Comparison of ENCODE assay signal across 2 cellular contexts in genomic region chr13:25352806-25353205, GRCh38.
TF ChIP-seq lines count a peak whose summit lies in the region.

No MANE protein-coding gene starts in this region.

TF ChIP-seq in GM23338, 12 proteins besides CTCF, POLR2A, EP300 and RAD21:
- TF ChIP-seq NANOG (IDR thresholded peaks at IDR 0.05; ENCODE audit: borderline replicate concordance): no peak
- no peak for TF ChIP-seq CREB1 (CRISPR knock-in tag; IDR thresholded peaks at IDR 0.05; ENCODE audit: low read depth)
- no peak for TF ChIP-seq JUNB (IDR thresholded peaks at IDR 0.05; ENCODE audit: unreplicated experiment)
- TF ChIP-seq EZH2phosphoT487 (IDR thresholded peaks at IDR 0.05; ENCODE audit: unreplicated experiment): no peak
- no peak for TF ChIP-seq EZH2 (IDR thresholded peaks at IDR 0.05; ENCODE audit: low read depth, unreplicated experiment)
- no peak for TF ChIP-seq REST (IDR thresholded peaks at IDR 0.05; ENCODE audit: unreplicated experiment)
- no peak for TF ChIP-seq POLR2AphosphoS5 (IDR thresholded peaks at IDR 0.05; ENCODE audit: low read depth)
- TF ChIP-seq, protein P1, sequence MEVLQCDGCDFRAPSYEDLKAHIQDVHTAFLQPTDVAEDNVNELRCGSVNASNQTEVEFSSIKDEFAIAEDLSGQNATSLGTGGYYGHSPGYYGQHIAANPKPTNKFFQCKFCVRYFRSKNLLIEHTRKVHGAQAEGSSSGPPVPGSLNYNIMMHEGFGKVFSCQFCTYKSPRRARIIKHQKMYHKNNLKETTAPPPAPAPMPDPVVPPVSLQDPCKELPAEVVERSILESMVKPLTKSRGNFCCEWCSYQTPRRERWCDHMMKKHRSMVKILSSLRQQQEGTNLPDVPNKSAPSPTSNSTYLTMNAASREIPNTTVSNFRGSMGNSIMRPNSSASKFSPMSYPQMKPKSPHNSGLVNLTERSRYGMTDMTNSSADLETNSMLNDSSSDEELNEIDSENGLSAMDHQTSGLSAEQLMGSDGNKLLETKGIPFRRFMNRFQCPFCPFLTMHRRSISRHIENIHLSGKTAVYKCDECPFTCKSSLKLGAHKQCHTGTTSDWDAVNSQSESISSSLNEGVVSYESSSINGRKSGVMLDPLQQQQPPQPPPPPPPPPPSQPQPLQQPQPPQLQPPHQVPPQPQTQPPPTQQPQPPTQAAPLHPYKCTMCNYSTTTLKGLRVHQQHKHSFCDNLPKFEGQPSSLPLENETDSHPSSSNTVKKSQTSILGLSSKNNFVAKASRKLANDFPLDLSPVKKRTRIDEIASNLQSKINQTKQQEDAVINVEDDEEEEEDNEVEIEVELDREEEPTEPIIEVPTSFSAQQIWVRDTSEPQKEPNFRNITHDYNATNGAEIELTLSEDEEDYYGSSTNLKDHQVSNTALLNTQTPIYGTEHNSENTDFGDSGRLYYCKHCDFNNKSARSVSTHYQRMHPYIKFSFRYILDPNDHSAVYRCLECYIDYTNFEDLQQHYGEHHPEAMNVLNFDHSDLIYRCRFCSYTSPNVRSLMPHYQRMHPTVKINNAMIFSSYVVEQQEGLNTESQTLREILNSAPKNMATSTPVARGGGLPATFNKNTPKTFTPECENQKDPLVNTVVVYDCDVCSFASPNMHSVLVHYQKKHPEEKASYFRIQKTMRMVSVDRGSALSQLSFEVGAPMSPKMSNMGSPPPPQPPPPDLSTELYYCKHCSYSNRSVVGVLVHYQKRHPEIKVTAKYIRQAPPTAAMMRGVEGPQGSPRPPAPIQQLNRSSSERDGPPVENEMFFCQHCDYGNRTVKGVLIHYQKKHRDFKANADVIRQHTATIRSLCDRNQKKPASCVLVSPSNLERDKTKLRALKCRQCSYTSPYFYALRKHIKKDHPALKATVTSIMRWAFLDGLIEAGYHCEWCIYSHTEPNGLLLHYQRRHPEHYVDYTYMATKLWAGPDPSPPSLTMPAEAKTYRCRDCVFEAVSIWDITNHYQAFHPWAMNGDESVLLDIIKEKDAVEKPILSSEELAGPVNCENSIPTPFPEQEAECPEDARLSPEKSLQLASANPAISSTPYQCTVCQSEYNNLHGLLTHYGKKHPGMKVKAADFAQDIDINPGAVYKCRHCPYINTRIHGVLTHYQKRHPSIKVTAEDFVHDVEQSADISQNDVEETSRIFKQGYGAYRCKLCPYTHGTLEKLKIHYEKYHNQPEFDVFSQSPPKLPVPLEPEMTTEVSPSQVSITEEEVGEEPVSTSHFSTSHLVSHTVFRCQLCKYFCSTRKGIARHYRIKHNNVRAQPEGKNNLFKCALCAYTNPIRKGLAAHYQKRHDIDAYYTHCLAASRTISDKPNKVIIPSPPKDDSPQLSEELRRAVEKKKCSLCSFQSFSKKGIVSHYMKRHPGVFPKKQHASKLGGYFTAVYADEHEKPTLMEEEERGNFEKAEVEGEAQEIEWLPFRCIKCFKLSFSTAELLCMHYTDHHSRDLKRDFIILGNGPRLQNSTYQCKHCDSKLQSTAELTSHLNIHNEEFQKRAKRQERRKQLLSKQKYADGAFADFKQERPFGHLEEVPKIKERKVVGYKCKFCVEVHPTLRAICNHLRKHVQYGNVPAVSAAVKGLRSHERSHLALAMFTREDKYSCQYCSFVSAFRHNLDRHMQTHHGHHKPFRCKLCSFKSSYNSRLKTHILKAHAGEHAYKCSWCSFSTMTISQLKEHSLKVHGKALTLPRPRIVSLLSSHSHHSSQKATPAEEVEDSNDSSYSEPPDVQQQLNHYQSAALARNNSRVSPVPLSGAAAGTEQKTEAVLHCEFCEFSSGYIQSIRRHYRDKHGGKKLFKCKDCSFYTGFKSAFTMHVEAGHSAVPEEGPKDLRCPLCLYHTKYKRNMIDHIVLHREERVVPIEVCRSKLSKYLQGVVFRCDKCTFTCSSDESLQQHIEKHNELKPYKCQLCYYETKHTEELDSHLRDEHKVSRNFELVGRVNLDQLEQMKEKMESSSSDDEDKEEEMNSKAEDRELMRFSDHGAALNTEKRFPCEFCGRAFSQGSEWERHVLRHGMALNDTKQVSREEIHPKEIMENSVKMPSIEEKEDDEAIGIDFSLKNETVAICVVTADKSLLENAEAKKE (CRISPR knock-in tag; IDR thresholded peaks at IDR 0.05): no peak
- no peak for TF ChIP-seq ZNF114 (CRISPR knock-in tag; IDR thresholded peaks at IDR 0.05)
- TF ChIP-seq STAT1 (IDR thresholded peaks at IDR 0.05; ENCODE audit: unreplicated experiment): no peak
- TF ChIP-seq ETS1 (IDR thresholded peaks at IDR 0.05): no peak
- no peak for TF ChIP-seq ZNF331 (CRISPR knock-in tag; IDR thresholded peaks at IDR 0.05; ENCODE audit: low read depth)

TF ChIP-seq in K562, 482 proteins besides CTCF, POLR2A, EP300 and RAD21:
- TF ChIP-seq ZFPM2 (CRISPR knock-in tag; IDR thresholded peaks at IDR 0.05) (no peak), EGR1 (conservative IDR thresholded peaks at IDR 0.05) (peak; percentile 52), KDM4B (IDR thresholded peaks at IDR 0.05; ENCODE audit: borderline replicate concordance in 2 of 2, low read depth in 1 of 2) (no peak), MYC (IDR thresholded peaks at IDR 0.05; ENCODE audit: low read depth, low read length) (no peak), MYC (CRISPR knock-in tag; IDR thresholded peaks at IDR 0.05; ENCODE audit: borderline replicate concordance, low read depth) (no peak), MEF2A (IDR thresholded peaks at IDR 0.05; ENCODE audit: control insufficient read depth, low read depth, low read length) (peak; percentile 74; the same call in 1 of the 2 replicates), NR2C1 (IDR thresholded peaks at IDR 0.05) (no peak), NR2C1 (tag; IDR thresholded peaks at IDR 0.05) (no peak), MEF2D (tag; conservative IDR thresholded peaks at IDR 0.05; ENCODE audit: low read depth) (peak; percentile 52; the same call in 1 of the 2 replicates), MEIS2 (IDR thresholded peaks at IDR 0.05; ENCODE audit: partially characterized antibody) (peak; percentile 52)
- TF ChIP-seq, protein P2, sequence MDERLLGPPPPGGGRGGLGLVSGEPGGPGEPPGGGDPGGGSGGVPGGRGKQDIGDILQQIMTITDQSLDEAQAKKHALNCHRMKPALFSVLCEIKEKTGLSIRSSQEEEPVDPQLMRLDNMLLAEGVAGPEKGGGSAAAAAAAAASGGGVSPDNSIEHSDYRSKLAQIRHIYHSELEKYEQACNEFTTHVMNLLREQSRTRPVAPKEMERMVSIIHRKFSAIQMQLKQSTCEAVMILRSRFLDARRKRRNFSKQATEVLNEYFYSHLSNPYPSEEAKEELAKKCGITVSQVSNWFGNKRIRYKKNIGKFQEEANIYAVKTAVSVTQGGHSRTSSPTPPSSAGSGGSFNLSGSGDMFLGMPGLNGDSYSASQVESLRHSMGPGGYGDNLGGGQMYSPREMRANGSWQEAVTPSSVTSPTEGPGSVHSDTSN (CRISPR knock-in tag; IDR thresholded peaks at IDR 0.05; ENCODE audit: low read depth): no peak
- TF ChIP-seq, protein P2 (tag; conservative IDR thresholded peaks at IDR 0.05; ENCODE audit: low read depth): peak; percentile 26; the same call in 1 of the 2 replicates
- TF ChIP-seq, protein P3, sequence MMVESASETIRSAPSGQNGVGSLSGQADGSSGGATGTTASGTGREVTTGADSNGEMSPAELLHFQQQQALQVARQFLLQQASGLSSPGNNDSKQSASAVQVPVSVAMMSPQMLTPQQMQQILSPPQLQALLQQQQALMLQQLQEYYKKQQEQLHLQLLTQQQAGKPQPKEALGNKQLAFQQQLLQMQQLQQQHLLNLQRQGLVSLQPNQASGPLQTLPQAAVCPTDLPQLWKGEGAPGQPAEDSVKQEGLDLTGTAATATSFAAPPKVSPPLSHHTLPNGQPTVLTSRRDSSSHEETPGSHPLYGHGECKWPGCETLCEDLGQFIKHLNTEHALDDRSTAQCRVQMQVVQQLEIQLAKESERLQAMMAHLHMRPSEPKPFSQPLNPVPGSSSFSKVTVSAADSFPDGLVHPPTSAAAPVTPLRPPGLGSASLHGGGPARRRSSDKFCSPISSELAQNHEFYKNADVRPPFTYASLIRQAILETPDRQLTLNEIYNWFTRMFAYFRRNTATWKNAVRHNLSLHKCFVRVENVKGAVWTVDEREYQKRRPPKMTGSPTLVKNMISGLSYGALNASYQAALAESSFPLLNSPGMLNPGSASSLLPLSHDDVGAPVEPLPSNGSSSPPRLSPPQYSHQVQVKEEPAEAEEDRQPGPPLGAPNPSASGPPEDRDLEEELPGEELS (CRISPR knock-in tag; IDR thresholded peaks at IDR 0.05; ENCODE audit: borderline replicate concordance): no peak
